ENCODE assay signal across 11 cellular contexts in genomic region chr2:99880148-99880983, GRCh38.
DNase-seq lines count a peak whose midpoint lies in the region; ATAC-seq, FAIRE-seq and TF ChIP-seq lines count a peak whose summit lies in the region.
"Had no signal": no experiment of that assay in that cellular context is flagged by ENCODE, and none has a peak within 500 bp of the region (broad histone marks: within the 10 kb centered on the region; RNA-seq: fewer than 3 reads in every experiment).

No MANE protein-coding gene starts in this region.

- peak; percentile 70 for DNase-seq in BJ (ENCODE audit: low read depth)
- peak; percentile 13 for DNase-seq in NCI-H146 (lab: John Stamatoyannopoulos, UW)
- peak; percentile 63 for DNase-seq in bronchial epithelial cell (ENCODE audit: low read depth)
- peak; percentile 22 for DNase-seq in myocyte (ENCODE audit: low read depth)
- no peak for DNase-seq in mesenteric fat pad (ENCODE audit: low spot score)
- DNase-seq in DMS153 (lab: John Stamatoyannopoulos, UW) = no peak
- DNase-seq in NCI-H2029 treated with DMSO at 0.1 percent for 48 hours (lab: John Stamatoyannopoulos, UW) = no peak
- DNase-seq: GDM1, NCI-H2029, right lobe of liver had no signal

- H3K36me3 ChIP-seq in BJ (ENCODE audit: control insufficient read depth, insufficient read depth, low read length) = no peaks in the 10 kb centered on the region
- H3K36me3 ChIP-seq in bronchial epithelial cell (ENCODE audit: control insufficient read depth, insufficient read depth, low read length) = no peaks in the 10 kb centered on the region
- H3K36me3 ChIP-seq: right lobe of liver had no signal

- TF ChIP-seq CTCF in BJ (IDR thresholded peaks at IDR 0.05; ENCODE audit: insufficient read depth, low read depth, low read length) = no peak
- no peak for TF ChIP-seq CTCF in bronchial epithelial cell (IDR thresholded peaks at IDR 0.05; ENCODE audit: insufficient read depth, low read length, severe bottlenecking)

- POLR2A ChIA-PET in BJ (lab: Charles Lee) = no interaction called here

- H3K27me3 ChIP-seq in BJ (ENCODE audit: control insufficient read depth, insufficient read depth, low read length) (no peaks in the 10 kb centered on the region), bronchial epithelial cell (ENCODE audit: control insufficient read depth, insufficient read depth, low read length) (no peaks in the 10 kb centered on the region)
- H3K27me3 ChIP-seq: right lobe of liver had no signal

- ATAC-seq in HG03135 (IDR thresholded peaks at IDR 0.05; ENCODE audit: unreplicated experiment) = no peak

- H3K4me3 ChIP-seq in BJ (ENCODE audit: low read depth, low read length) (no peak overlapping the region), bronchial epithelial cell (ENCODE audit: low read depth, low read length) (no peak overlapping the region)
- H3K4me3 ChIP-seq: right lobe of liver had no signal

- CTCF ChIA-PET in BJ (lab: Yijun Ruan, JAX) = interaction anchor here (0.6 to 1.6 kb wide), 3 partner anchors 9 to 39 kb away, joined by 3 read pairs; no protein-coding TSS in a partner anchor

- FAIRE-seq in bronchial epithelial cell (lab: Jason Lieb, UNC) = no peak

Comparison
In these comparisons a context has a peak if more than half of its experiments do, and no peak if none do; other contexts are left out.
1. DNase-seq: peak in BJ (single experiment), NCI-H146 (single experiment), bronchial epithelial cell (single experiment) and myocyte (single experiment); none in mesenteric fat pad (single experiment), DMS153 (single experiment) and NCI-H2029 treated with DMSO at 0.1 percent for 48 hours (single experiment).